ENCODE assay signal across 8 cellular contexts in genomic region chrX:107672955-107673378, GRCh38. TPM values are rescaled to one million over a fixed set of nuclear protein-coding genes. Genes with fewer than 3 reads are reported as not detected.
A peak's percentile ranks its signal among the peaks of the same experiment; 100 is the strongest.
DNase-seq lines count a peak whose midpoint lies in the region; ATAC-seq and TF ChIP-seq lines count a peak whose summit lies in the region.

No MANE protein-coding gene starts in this region.

- H3K27me3 Mint-ChIP-seq in activated T-helper 2 cell treated with anti-CD3 and anti-CD28 coated beads, Interferon-gamma antibody, Interleukin-2, Interleukin-4, amounts not matched to agents 10 μg/mL and 5 μg/mL and 100 μg/mL, durations not matched to agents 14 hours and 24 hours and 36 hours (ENCODE audit: low read depth): no peaks in the 10 kb centered on the region
- H3K27me3 Mint-ChIP-seq in osteocyte (ENCODE audit: unreplicated experiment) (no peaks in the 10 kb centered on the region), type B pancreatic cell (no peaks in the 10 kb centered on the region)

- no peaks in the 10 kb centered on the region for H3K9me3 Mint-ChIP-seq in activated T-helper 2 cell treated with anti-CD3 and anti-CD28 coated beads, Interferon-gamma antibody, Interleukin-2, Interleukin-4, amounts not matched to agents 10 μg/mL and 5 μg/mL and 100 μg/mL, durations not matched to agents 14 hours and 24 hours and 36 hours
- H3K9me3 Mint-ChIP-seq in osteocyte (ENCODE audit: unreplicated experiment) (no peaks in the 10 kb centered on the region), type B pancreatic cell (no peaks in the 10 kb centered on the region)

- H3K27me3 ChIP-seq in Panc1 (ENCODE audit: control insufficient read depth, insufficient read depth, low read length): no peaks in the 10 kb centered on the region

- no peaks in the 10 kb centered on the region for H3K36me3 ChIP-seq in Panc1 (ENCODE audit: control insufficient read depth, insufficient read depth, low read length)

- H3K27ac ChIP-seq in Panc1 (ENCODE audit: low read length): no peak overlapping the region

- peaks cover 5% of the 10 kb centered on the region for H3K36me3 Mint-ChIP-seq in activated T-helper 2 cell treated with anti-CD3 and anti-CD28 coated beads, Interferon-gamma antibody, Interleukin-2, Interleukin-4, amounts not matched to agents 10 μg/mL and 5 μg/mL and 100 μg/mL, durations not matched to agents 14 hours and 24 hours and 36 hours (ENCODE audit: low read depth)
- H3K36me3 Mint-ChIP-seq in osteocyte (ENCODE audit: unreplicated experiment) (no peaks in the 10 kb centered on the region), type B pancreatic cell (no peaks in the 10 kb centered on the region)

- ATAC-seq in Panc1: 0 out of 2 replicates have a peak, but pooled peaks have one; percentile 31

- DNase-seq in NCI-H1417 (lab: John Stamatoyannopoulos, UW): peak; percentile 17 to 42 (median 31)
- DNase-seq in NCI-H1417 treated with DMSO at 0.1 percent for 48 hours (lab: John Stamatoyannopoulos, UW): no peak
- peak; percentile 84 for DNase-seq in HT-29 (ENCODE audit: low spot score)
- no peak for DNase-seq in Panc1 (ENCODE audit: low read depth, low spot score)
- DNase-seq in activated T-helper 2 cell treated with anti-CD3 and anti-CD28 coated beads, Interferon-gamma antibody, Interleukin-2, Interleukin-4, amounts not matched to agents 10 μg/mL and 5 μg/mL and 100 μg/mL, durations not matched to agents 14 hours and 24 hours and 36 hours (ENCODE audit: low spot score): peak; percentile 74
- peak; percentile 69 for DNase-seq in fibroblast of the aortic adventitia (ENCODE audit: low read depth)
- DNase-seq in osteocyte (ENCODE audit: extremely low spot score, unreplicated experiment): peak; percentile 88
- DNase-seq in type B pancreatic cell (ENCODE audit: extremely low spot score, unreplicated experiment): no peak

- H3K4me1 ChIP-seq in Panc1 (ENCODE audit: control insufficient read depth, insufficient read depth, low read length): peaks cover 25% of the 10 kb centered on the region

- H3K4me1 Mint-ChIP-seq in activated T-helper 2 cell treated with anti-CD3 and anti-CD28 coated beads, Interferon-gamma antibody, Interleukin-2, Interleukin-4, amounts not matched to agents 10 μg/mL and 5 μg/mL and 100 μg/mL, durations not matched to agents 14 hours and 24 hours and 36 hours (ENCODE audit: low read depth): peaks cover 37% of the 10 kb centered on the region
- H3K4me1 Mint-ChIP-seq in osteocyte (ENCODE audit: unreplicated experiment) (peaks cover 53% of the 10 kb centered on the region), type B pancreatic cell (ENCODE audit: unreplicated experiment) (peaks cover 7% of the 10 kb centered on the region)

- POLR2A ChIA-PET in Panc1 (lab: Charles Lee): no interaction called here

- peak; percentile 89 for TF ChIP-seq CTCF in Panc1 (IDR thresholded peaks at IDR 0.05)
- peak; percentile 69 for TF ChIP-seq CTCF in fibroblast of the aortic adventitia (IDR thresholded peaks at IDR 0.05; ENCODE audit: insufficient read depth, low read length)
- peak; percentile 67 for TF ChIP-seq CTCF in osteocyte (IDR thresholded peaks at IDR 0.05)
- TF ChIP-seq CTCF in type B pancreatic cell (conservative IDR thresholded peaks at IDR 0.05): peak; percentile 73

- no peaks in the 10 kb centered on the region for H3K9me3 ChIP-seq in Panc1 (ENCODE audit: control insufficient read depth, insufficient read depth, low read depth, low read length)

- intact Hi-C loops in Panc1 (cut with micrococcal nuclease; ENCODE audit: unreplicated experiment): loop anchor here (2.0 to 5.0 kb wide), 2 partner anchors 46 to 219 kb away; no protein-coding TSS in a partner anchor
- intact Hi-C loops in activated T-helper 2 cell treated with anti-CD3 and anti-CD28 coated beads, Interferon-gamma antibody, Interleukin-2, Interleukin-4, amounts not matched to agents 10 μg/mL and 5 μg/mL and 100 μg/mL, durations not matched to agents 14 hours and 24 hours and 36 hours (cut with micrococcal nuclease): loop anchor here (1.0 to 5.0 kb wide), 3 partner anchors 45 to 174 kb away; partner anchors contain the start of genes NCBP2L and PRPS1

- in situ Hi-C loops in Panc1 (cut with HindIII; ENCODE audit: low pct_unique_long_range_greater_than_20kb, low sequenced_read_pairs): no loop called here

- H3K4me3 ChIP-seq in Panc1 (ENCODE audit: low read depth in 2 of 2, low read length in 2 of 2): no peak overlapping the region
- H3K4me3 ChIP-seq in fibroblast of the aortic adventitia (ENCODE audit: low read depth, low read length): no peak overlapping the region

- peak overlapping the region; percentile 99 for H3K27ac Mint-ChIP-seq in activated T-helper 2 cell treated with anti-CD3 and anti-CD28 coated beads, Interferon-gamma antibody, Interleukin-2, Interleukin-4, amounts not matched to agents 10 μg/mL and 5 μg/mL and 100 μg/mL, durations not matched to agents 14 hours and 24 hours and 36 hours
- peak overlapping the region; percentile 98 for H3K27ac Mint-ChIP-seq in osteocyte (ENCODE audit: unreplicated experiment)
- peak overlapping the region; percentile 72 for H3K27ac Mint-ChIP-seq in type B pancreatic cell

- H3K4me3 Mint-ChIP-seq in activated T-helper 2 cell treated with anti-CD3 and anti-CD28 coated beads, Interferon-gamma antibody, Interleukin-2, Interleukin-4, amounts not matched to agents 10 μg/mL and 5 μg/mL and 100 μg/mL, durations not matched to agents 14 hours and 24 hours and 36 hours (ENCODE audit: low read depth): peak overlapping the region; percentile 54
- H3K4me3 Mint-ChIP-seq in osteocyte (ENCODE audit: unreplicated experiment): no peak overlapping the region
- peak overlapping the region; percentile 45 for H3K4me3 Mint-ChIP-seq in type B pancreatic cell

- CTCF ChIA-PET in Panc1 (lab: Charles Lee): interaction anchor here (0.6 to 2.2 kb wide), 14 partner anchors 11 to 283 kb away, joined by 3 to 17 read pairs (median 5); partner anchors contain the start of genes NCBP2L and TSC22D3

- no TSS peak for BruUV-seq in Panc1 (replicated peaks; lab: Mats Ljungman, UMichigan)

RNA-seq across cellular contexts. Expression of gene PRPS1, which starts 44.7 kb away (rescaled TPM):
- total RNA-seq in HT-29 (2014; rRNA removed; shearing (Covaris generic)): 34.4 and 37.8 TPM in 2 replicates
- total RNA-seq in Panc1 (2021; ENCODE audit: unreplicated experiment) (152 TPM), fibroblast of the aortic adventitia (ENCODE audit: low replicate concordance) (37.9 and 60.9 TPM in 2 replicates), osteocyte (26.0 and 27.6 TPM in 2 replicates), type B pancreatic cell (ENCODE audit: low replicate concordance) (22.6 and 45.1 TPM in 2 replicates)
- polyA plus RNA-seq in Panc1 (2012; ENCODE audit: insufficient read length): 127 TPM
- total RNA-seq in activated T-helper 2 cell treated with anti-CD3 and anti-CD28 coated beads, Interferon-gamma antibody, Interleukin-2, Interleukin-4, amounts not matched to agents 10 μg/mL and 5 μg/mL and 100 μg/mL, durations not matched to agents 14 hours and 24 hours and 36 hours: 94.4 and 94.5 TPM in 2 replicates

Comparison
In these comparisons a context has a peak if more than half of its experiments do, and no peak if none do; other contexts are left out.
1. DNase-seq: peak in NCI-H1417 (3 of 3), HT-29 (single experiment), activated T-helper 2 cell treated with anti-CD3 and anti-CD28 coated beads, Interferon-gamma antibody, Interleukin-2, Interleukin-4, amounts not matched to agents 10 μg/mL and 5 μg/mL and 100 μg/mL, durations not matched to agents 14 hours and 24 hours and 36 hours (single experiment), fibroblast of the aortic adventitia (single experiment) and osteocyte (single experiment); none in NCI-H1417 treated with DMSO at 0.1 percent for 48 hours (single experiment), Panc1 (single experiment) and type B pancreatic cell (single experiment).
2. Peak in every context shown above with its lines, with median percentiles within 50 percentile points of each other: CTCF ChIP-seq and H3K27ac Mint-ChIP-seq.